Comparison of ENCODE assay signal across 11 cellular contexts in genomic region chr9:70954126-70954525, GRCh38.
A peak's percentile ranks its signal among the peaks of the same experiment; 100 is the strongest.
DNase-seq lines count a peak whose midpoint lies in the region; ATAC-seq and TF ChIP-seq lines count a peak whose summit lies in the region.
"Had no signal": no experiment of that assay in that cellular context is flagged by ENCODE, and none has a peak within 500 bp of the region (broad histone marks: within the 10 kb centered on the region; RNA-seq: fewer than 3 reads in every experiment).

No MANE protein-coding gene starts in this region.

- no peak overlapping the region for H4K12ac ChIP-seq in trophoblast cell (ENCODE audit: low read depth, low read length)

- H3K4ac ChIP-seq in trophoblast cell (ENCODE audit: low read depth, low read length) = no peak overlapping the region

- no peak overlapping the region for H2BK120ac ChIP-seq in trophoblast cell (ENCODE audit: insufficient read depth, low read length, poor library complexity)

- H3K4me3 ChIP-seq in trophoblast cell (ENCODE audit: low read depth, low read length) = no peak overlapping the region

- H4K91ac ChIP-seq in trophoblast cell (ENCODE audit: low read depth, low read length) = no peak overlapping the region

- H3K27ac ChIP-seq in RWPE1 = no peak overlapping the region
- H3K27ac ChIP-seq in trophoblast cell (ENCODE audit: low read depth, low read length) = peak overlapping the region; percentile 56

- H2AK5ac ChIP-seq in trophoblast cell (ENCODE audit: low read length) = no peak overlapping the region

- no peak overlapping the region for H3K9ac ChIP-seq in trophoblast cell (ENCODE audit: low read length)

- peaks cover 6 to 11% of the 10 kb centered on the region in 2 experiments for H3K4me1 ChIP-seq in trophoblast cell (ENCODE audit: control insufficient read depth in 1 of 2, insufficient read depth in 2 of 2, low read length in 2 of 2)

- no peaks in the 10 kb centered on the region for H3K79me2 ChIP-seq in trophoblast cell (ENCODE audit: control insufficient read depth, insufficient read depth, low read length, poor library complexity)

- no peak for ATAC-seq in HG03460 (IDR thresholded peaks at IDR 0.05; ENCODE audit: unreplicated experiment)

- TF ChIP-seq CTCF in RWPE1 (conservative IDR thresholded peaks at IDR 0.05; ENCODE audit: low read depth) = no peak

- DNase-seq in GM04503 (ENCODE audit: low read depth) (peak; percentile 82), RWPE1 (ENCODE audit: low spot score) (peak; percentile 64), fibroblast of peridontal ligament (ENCODE audit: extremely low read depth) (peak; percentile 88), trophoblast cell (peak; percentile 71 to 88), NCI-H1694 (lab: John Stamatoyannopoulos, UW) (no peak), OCI-M2 (lab: John Stamatoyannopoulos, UW; ENCODE audit: unreplicated experiment) (no peak), NCI-H187 treated with DMSO at 0.1 percent for 48 hours (lab: John Stamatoyannopoulos, UW) (no peak)
- DNase-seq: activated CD4-positive, alpha-beta memory T cell treated with anti-CD3 and anti-CD28 coated beads for 36 hours; DMS53; immature natural killer cell had no signal

- no peak overlapping the region for H2BK5ac ChIP-seq in trophoblast cell (ENCODE audit: low read depth, low read length, poor library complexity)

- POLR2A ChIA-PET in RWPE1 (lab: Yijun Ruan, JAX; ENCODE audit: low non-redundant PET) = no interaction called here

- no peak overlapping the region for H3K14ac ChIP-seq in trophoblast cell (ENCODE audit: low read length)

- no peak overlapping the region for H4K8ac ChIP-seq in trophoblast cell (ENCODE audit: low read depth, low read length)

- H2AFZ ChIP-seq in trophoblast cell (ENCODE audit: insufficient read depth, low read length, poor library complexity) = no peak overlapping the region

- peaks cover 3% of the 10 kb centered on the region for H3K79me1 ChIP-seq in trophoblast cell (ENCODE audit: low read length)

- no CpG with 5 or more reads among the region's 1 CpG for WGBS in trophoblast cell (ENCODE audit: extremely low coverage, insufficient coverage, insufficient read length)

- H3K27me3 ChIP-seq in trophoblast cell (ENCODE audit: insufficient read depth, low read length) = no peaks in the 10 kb centered on the region

- no peaks in the 10 kb centered on the region for H3K36me3 ChIP-seq in trophoblast cell (ENCODE audit: control insufficient read depth in 1 of 2, insufficient read depth in 2 of 2, low read length in 2 of 2)

- H3K18ac ChIP-seq in trophoblast cell (ENCODE audit: low read length) = no peak overlapping the region

- H3K23ac ChIP-seq in trophoblast cell (ENCODE audit: low read length) = no peak overlapping the region

- H3K9me3 ChIP-seq in trophoblast cell (ENCODE audit: insufficient read depth, low read depth, low read length) = no peaks in the 10 kb centered on the region

- H2BK12ac ChIP-seq in trophoblast cell (ENCODE audit: low read length) = no peak overlapping the region

- CTCF ChIA-PET in RWPE1 (lab: Yijun Ruan, JAX) = no interaction called here

- H3K4me2 ChIP-seq in trophoblast cell (ENCODE audit: low read length) = no peak overlapping the region

Comparison
In these comparisons a context has a peak if more than half of its experiments do, and no peak if none do; other contexts are left out.
1. DNase-seq: peak in GM04503 (single experiment), RWPE1 (single experiment), fibroblast of peridontal ligament (single experiment) and trophoblast cell (2 of 2); none in NCI-H1694 (single experiment), OCI-M2 (single experiment) and NCI-H187 treated with DMSO at 0.1 percent for 48 hours (single experiment).